ENCODE assay signal across 2 cellular contexts in the genomic region with DNA sequence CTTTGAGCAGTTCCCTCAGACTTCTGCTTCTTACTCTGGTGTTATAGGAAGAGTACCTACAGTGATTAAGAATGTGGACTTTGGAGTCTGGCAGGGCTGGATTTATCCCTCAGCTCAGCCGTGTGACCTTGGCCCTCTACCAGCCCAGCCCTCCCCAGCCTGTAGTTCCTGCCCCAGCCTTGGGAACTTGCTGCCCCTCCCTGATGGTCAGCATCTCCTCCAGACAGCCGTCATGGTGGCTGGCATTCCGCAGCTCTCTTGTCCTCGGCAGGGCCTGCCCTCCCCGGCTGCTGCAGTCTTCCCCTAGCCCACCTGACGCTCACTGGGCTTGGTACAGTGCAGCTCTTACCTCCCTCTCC.
TF ChIP-seq lines count a peak whose summit lies in the region.

No MANE protein-coding gene starts in this region.

TF ChIP-seq in GM12878, 131 proteins besides CTCF, POLR2A, EP300 and RAD21:
- TF ChIP-seq NBN (IDR thresholded peaks at IDR 0.05) (no peak), BHLHE40 (IDR thresholded peaks at IDR 0.05; ENCODE audit: borderline replicate concordance in 1 of 2, low read depth in 2 of 2, low read length in 1 of 2) (no peak), ETV6 (conservative IDR thresholded peaks at IDR 0.05 in 1 of 2, IDR thresholded peaks at IDR 0.05 in 1 of 2; ENCODE audit: borderline replicate concordance in 1 of 2, low read depth in 1 of 2) (no peak), NR2C2 (IDR thresholded peaks at IDR 0.05; ENCODE audit: borderline replicate concordance, control insufficient read depth, insufficient read length, low read depth) (no peak), EGR1 (IDR thresholded peaks at IDR 0.05; ENCODE audit: borderline replicate concordance in 1 of 2, low read depth in 2 of 2, low read length in 2 of 2) (no peak), ASH2L (IDR thresholded peaks at IDR 0.05; ENCODE audit: borderline replicate concordance, low read depth) (no peak), BCL11A (IDR thresholded peaks at IDR 0.05; ENCODE audit: low read depth, low read length) (no peak), ZNF622 (IDR thresholded peaks at IDR 0.05) (no peak), ZSCAN29 (IDR thresholded peaks at IDR 0.05) (no peak)
- TF ChIP-seq, protein P1, sequence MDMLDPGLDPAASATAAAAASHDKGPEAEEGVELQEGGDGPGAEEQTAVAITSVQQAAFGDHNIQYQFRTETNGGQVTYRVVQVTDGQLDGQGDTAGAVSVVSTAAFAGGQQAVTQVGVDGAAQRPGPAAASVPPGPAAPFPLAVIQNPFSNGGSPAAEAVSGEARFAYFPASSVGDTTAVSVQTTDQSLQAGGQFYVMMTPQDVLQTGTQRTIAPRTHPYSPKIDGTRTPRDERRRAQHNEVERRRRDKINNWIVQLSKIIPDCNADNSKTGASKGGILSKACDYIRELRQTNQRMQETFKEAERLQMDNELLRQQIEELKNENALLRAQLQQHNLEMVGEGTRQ (IDR thresholded peaks at IDR 0.05; ENCODE audit: borderline replicate concordance, low read depth, low read length): no peak
- TF ChIP-seq, protein P2, sequence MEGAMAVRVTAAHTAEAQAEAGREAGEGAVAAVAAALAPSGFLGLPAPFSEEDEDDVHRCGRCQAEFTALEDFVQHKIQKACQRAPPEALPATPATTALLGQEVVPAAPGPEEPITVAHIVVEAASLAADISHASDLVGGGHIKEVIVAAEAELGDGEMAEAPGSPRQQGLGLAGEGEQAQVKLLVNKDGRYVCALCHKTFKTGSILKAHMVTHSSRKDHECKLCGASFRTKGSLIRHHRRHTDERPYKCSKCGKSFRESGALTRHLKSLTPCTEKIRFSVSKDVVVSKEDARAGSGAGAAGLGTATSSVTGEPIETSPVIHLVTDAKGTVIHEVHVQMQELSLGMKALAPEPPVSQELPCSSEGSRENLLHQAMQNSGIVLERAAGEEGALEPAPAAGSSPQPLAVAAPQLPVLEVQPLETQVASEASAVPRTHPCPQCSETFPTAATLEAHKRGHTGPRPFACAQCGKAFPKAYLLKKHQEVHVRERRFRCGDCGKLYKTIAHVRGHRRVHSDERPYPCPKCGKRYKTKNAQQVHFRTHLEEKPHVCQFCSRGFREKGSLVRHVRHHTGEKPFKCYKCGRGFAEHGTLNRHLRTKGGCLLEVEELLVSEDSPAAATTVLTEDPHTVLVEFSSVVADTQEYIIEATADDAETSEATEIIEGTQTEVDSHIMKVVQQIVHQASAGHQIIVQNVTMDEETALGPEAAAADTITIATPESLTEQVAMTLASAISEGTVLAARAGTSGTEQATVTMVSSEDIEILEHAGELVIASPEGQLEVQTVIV (IDR thresholded peaks at IDR 0.05; ENCODE audit: borderline replicate concordance, partially characterized antibody): no peak
- TF ChIP-seq, protein P3, sequence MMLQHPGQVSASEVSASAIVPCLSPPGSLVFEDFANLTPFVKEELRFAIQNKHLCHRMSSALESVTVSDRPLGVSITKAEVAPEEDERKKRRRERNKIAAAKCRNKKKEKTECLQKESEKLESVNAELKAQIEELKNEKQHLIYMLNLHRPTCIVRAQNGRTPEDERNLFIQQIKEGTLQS (IDR thresholded peaks at IDR 0.05; ENCODE audit: borderline replicate concordance, extremely low read depth, low read depth, low read length): no peak
- TF ChIP-seq, protein P4, sequence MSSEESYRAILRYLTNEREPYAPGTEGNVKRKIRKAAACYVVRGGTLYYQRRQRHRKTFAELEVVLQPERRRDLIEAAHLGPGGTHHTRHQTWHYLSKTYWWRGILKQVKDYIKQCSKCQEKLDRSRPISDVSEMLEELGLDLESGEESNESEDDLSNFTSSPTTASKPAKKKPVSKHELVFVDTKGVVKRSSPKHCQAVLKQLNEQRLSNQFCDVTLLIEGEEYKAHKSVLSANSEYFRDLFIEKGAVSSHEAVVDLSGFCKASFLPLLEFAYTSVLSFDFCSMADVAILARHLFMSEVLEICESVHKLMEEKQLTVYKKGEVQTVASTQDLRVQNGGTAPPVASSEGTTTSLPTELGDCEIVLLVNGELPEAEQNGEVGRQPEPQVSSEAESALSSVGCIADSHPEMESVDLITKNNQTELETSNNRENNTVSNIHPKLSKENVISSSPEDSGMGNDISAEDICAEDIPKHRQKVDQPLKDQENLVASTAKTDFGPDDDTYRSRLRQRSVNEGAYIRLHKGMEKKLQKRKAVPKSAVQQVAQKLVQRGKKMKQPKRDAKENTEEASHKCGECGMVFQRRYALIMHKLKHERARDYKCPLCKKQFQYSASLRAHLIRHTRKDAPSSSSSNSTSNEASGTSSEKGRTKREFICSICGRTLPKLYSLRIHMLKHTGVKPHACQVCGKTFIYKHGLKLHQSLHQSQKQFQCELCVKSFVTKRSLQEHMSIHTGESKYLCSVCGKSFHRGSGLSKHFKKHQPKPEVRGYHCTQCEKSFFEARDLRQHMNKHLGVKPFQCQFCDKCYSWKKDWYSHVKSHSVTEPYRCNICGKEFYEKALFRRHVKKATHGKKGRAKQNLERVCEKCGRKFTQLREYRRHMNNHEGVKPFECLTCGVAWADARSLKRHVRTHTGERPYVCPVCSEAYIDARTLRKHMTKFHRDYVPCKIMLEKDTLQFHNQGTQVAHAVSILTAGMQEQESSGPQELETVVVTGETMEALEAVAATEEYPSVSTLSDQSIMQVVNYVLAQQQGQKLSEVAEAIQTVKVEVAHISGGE (CRISPR knock-in tag; IDR thresholded peaks at IDR 0.05): no peak
- TF ChIP-seq, protein P5, sequence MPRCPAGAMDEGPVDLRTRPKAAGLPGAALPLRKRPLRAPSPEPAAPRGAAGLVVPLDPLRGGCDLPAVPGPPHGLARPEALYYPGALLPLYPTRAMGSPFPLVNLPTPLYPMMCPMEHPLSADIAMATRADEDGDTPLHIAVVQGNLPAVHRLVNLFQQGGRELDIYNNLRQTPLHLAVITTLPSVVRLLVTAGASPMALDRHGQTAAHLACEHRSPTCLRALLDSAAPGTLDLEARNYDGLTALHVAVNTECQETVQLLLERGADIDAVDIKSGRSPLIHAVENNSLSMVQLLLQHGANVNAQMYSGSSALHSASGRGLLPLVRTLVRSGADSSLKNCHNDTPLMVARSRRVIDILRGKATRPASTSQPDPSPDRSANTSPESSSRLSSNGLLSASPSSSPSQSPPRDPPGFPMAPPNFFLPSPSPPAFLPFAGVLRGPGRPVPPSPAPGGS (IDR thresholded peaks at IDR 0.05; ENCODE audit: borderline replicate concordance, insufficient read depth, low read depth, low read length, poor library complexity, severe bottlenecking): no peak

TF ChIP-seq in GM12891, 5 proteins besides CTCF, POLR2A, EP300 and RAD21:
- TF ChIP-seq PAX5 (IDR thresholded peaks at IDR 0.05; ENCODE audit: insufficient read depth, low read length, severe bottlenecking) (no peak), POLR2AphosphoS5 (IDR thresholded peaks at IDR 0.05; ENCODE audit: low read depth, low read length) (no peak), SPI1 (IDR thresholded peaks at IDR 0.05; ENCODE audit: low read depth, low read length) (no peak), TAF1 (IDR thresholded peaks at IDR 0.05; ENCODE audit: low read depth, low read length) (no peak), POU2F2 (IDR thresholded peaks at IDR 0.05; ENCODE audit: low read depth, low read length) (no peak)
